ENCODE assay signal across 8 cellular contexts in genomic region chrX:68498508-68499379, GRCh38. TPM values are rescaled to one million over a fixed set of nuclear protein-coding genes. Genes with fewer than 3 reads are reported as not detected.
DNase-seq lines count a peak whose midpoint lies in the region; ATAC-seq and TF ChIP-seq lines count a peak whose summit lies in the region.

Gene YIPF6 (plus strand): TSS chrX:68499051. CDS start chrX:68499067, 16 bp downstream.

- TF ChIP-seq POLR2A in stomach (IDR thresholded peaks at IDR 0.05), result peak in 1 of 4 donors; percentile 56

- no peaks in the 10 kb centered on the region for H3K27me3 ChIP-seq in stomach

- POLR2A ChIA-PET in RWPE1 (lab: Yijun Ruan, JAX; ENCODE audit: low non-redundant PET), result no interaction called here

- H3K27ac ChIP-seq in KOPT-K1 (ENCODE audit: low read depth, low read length, poor library complexity, severe bottlenecking), result peak within 1 kb of the TSS; percentile 79
- H3K27ac ChIP-seq in RWPE1, result peak within 1 kb of the TSS; percentile 85
- H3K27ac ChIP-seq in stomach, result peak within 1 kb of the TSS; percentile 92 to 97 (median 95)

- H3K4me3 ChIP-seq in fibroblast of the aortic adventitia (ENCODE audit: low read depth, low read length) (peak within 1 kb of the TSS; percentile 82), stomach (peak within 1 kb of the TSS; percentile 56 to 67 (median 58))

- H3K4me3 Mint-ChIP-seq in nephron progenitor cell, result peak within 1 kb of the TSS; percentile 94

- TF ChIP-seq CTCF in RWPE1 (conservative IDR thresholded peaks at IDR 0.05; ENCODE audit: low read depth) (no peak), fibroblast of the aortic adventitia (IDR thresholded peaks at IDR 0.05; ENCODE audit: insufficient read depth, low read length) (no peak), nephron progenitor cell (IDR thresholded peaks at IDR 0.05) (no peak), stomach (IDR thresholded peaks at IDR 0.05) (no peak)

- TF ChIP-seq EP300 in stomach (IDR thresholded peaks at IDR 0.05), result no peak

- CTCF ChIA-PET in RWPE1 (lab: Yijun Ruan, JAX), result no interaction called here

- H3K27me3 Mint-ChIP-seq in nephron progenitor cell (ENCODE audit: low read depth, poor library complexity), result peaks cover 4% of the 10 kb centered on the region

- H3K9me3 ChIP-seq in KOPT-K1 (ENCODE audit: insufficient read depth, low read length, poor library complexity, severe bottlenecking) (no peaks in the 10 kb centered on the region), stomach (no peaks in the 10 kb centered on the region)

- H3K27ac Mint-ChIP-seq in nephron progenitor cell, result peak within 1 kb of the TSS; percentile 99

- peak; percentile 99 for ATAC-seq in GM21737 (IDR thresholded peaks at IDR 0.05; ENCODE audit: unreplicated experiment)

- peaks cover 37% of the 10 kb centered on the region for H3K9me3 Mint-ChIP-seq in nephron progenitor cell

- peaks cover 0 to 38% (median 31%) of the 10 kb centered on the region in 4 donors for H3K4me1 ChIP-seq in stomach

- 0 to 37% (median 4%) methylated on average over 19 to 68 of the region's 68 CpGs for WGBS in stomach, 5 donors

- H3K4me1 Mint-ChIP-seq in nephron progenitor cell, result peaks cover 9% of the 10 kb centered on the region

- H3K36me3 ChIP-seq in KOPT-K1 (ENCODE audit: insufficient read depth, low read length) (no peaks in the 10 kb centered on the region), stomach (peaks cover 0 to 4% (median 0%) of the 10 kb centered on the region in 4 donors)

- intact Hi-C loops in stomach (cut with DNase I; ENCODE audit: low total_unique reads), result no loop called here

- H3K36me3 Mint-ChIP-seq in nephron progenitor cell (ENCODE audit: low read depth), result no peaks in the 10 kb centered on the region

- peak; percentile 71 for DNase-seq in EL
- DNase-seq in RWPE1 (ENCODE audit: low spot score), result peak; percentile 52
- peak; percentile 89 for DNase-seq in activated effector memory CD4-positive, alpha-beta T cell treated with anti-CD3 and anti-CD28 coated beads, Interleukin-2, amount 50 U/mL, for 16 hours
- peak; percentile 62 for DNase-seq in fibroblast of the aortic adventitia (ENCODE audit: low read depth)
- peak; percentile 68 for DNase-seq in nephron progenitor cell
- DNase-seq in stomach, result peak; percentile 79

RNA-seq across cellular contexts. Expression of gene YIPF6, which starts in this region (rescaled TPM):
- total RNA-seq in fibroblast of the aortic adventitia (ENCODE audit: low replicate concordance) (22.1 and 31.7 TPM in 2 replicates), stomach (10 to 100 TPM in 4 of 5 donors, 1 to 10 TPM in 1; 1.8 to 47.2 (median 31.4) TPM)
- polyA plus RNA-seq in stomach, result 1 to 10 TPM; 6.4 to 9.3 (median 6.9) TPM

Comparison
In these comparisons a context has a peak if more than half of its experiments do, and no peak if none do; other contexts are left out.
1. Peak in every context shown above with its lines: DNase-seq, ATAC-seq, H3K4me3 ChIP-seq and H3K27ac ChIP-seq.